1 cellular context compared by ENCODE assay signal in genomic region chr6:47479156-47479541, GRCh38.
TF ChIP-seq lines count a peak whose summit lies in the region.

No MANE protein-coding gene starts in this region.

TF ChIP-seq in SK-N-SH treated with all-trans-retinoic acid at 6 μM for 48 hours, 23 proteins besides CTCF, POLR2A, EP300 and RAD21 (continued from another document):
- no peak for TF ChIP-seq CSRNP3 (CRISPR knock-in tag; IDR thresholded peaks at IDR 0.05)
